23 cellular contexts compared by ENCODE assay signal in the genomic region with DNA sequence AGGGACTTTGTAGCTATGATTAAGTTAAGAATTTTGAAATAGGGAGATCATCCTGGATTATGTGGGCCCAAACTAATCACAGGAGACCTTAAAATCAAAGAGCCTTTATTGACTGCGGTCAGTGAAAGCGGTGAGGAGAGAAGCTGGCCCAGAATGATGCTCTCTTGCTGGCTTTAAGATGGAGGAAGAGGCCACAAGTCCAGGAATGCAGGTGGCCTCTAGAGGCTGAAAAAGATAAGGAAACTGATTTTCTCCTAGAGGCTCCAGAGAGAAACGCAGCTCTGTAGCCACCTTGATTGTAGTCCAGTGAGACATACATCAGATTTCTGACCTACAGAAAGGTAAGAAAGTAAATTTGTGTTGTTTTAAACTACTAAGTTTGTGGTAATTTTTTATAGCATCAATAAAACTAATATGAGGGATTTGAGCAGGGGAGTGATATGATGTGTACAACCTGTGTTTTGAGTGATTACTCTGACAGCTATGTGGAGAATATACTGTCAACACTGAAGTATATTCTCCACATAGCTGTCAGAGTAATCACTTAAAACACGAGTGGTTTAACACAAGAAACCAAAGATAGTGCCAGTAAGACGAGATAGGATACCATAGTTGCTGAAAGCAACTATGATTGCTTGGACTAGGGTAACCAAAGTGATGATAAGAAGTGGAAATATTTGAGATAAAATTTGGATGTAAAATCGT.
"Had no signal": no experiment of that assay in that cellular context is flagged by ENCODE, and none has a peak within 500 bp of the region (broad histone marks: within the 10 kb centered on the region; RNA-seq: fewer than 3 reads in every experiment).

No MANE protein-coding gene starts in this region.

- H3K36me3 ChIP-seq: lower lobe of right lung, ovary, sigmoid colon, stomach, thyroid gland, vagina had no signal

- H3K4me1 ChIP-seq: lower lobe of right lung, psoas muscle, sigmoid colon, stomach, thyroid gland, vagina had no signal

- H3K4me3 Mint-ChIP-seq: effector memory CD8-positive, alpha-beta T cell; memory B cell; mesothelial cell of epicardium; naive thymus-derived CD4-positive, alpha-beta T cell; nephron; stimulated activated effector memory CD8-positive, alpha-beta T cell treated with anti-CD3 and anti-CD28 coated beads, Interleukin-12 subunit alpha, Interleukin-12 subunit beta, amount 100 ng/mL, for 72 hours had no signal

- H3K4me1 Mint-ChIP-seq: memory B cell; mesothelial cell of epicardium; naive thymus-derived CD4-positive, alpha-beta T cell; nephron; stimulated activated effector memory CD8-positive, alpha-beta T cell treated with anti-CD3 and anti-CD28 coated beads, Interleukin-12 subunit alpha, Interleukin-12 subunit beta, amount 100 ng/mL, for 72 hours had no signal

- H3K9me3 ChIP-seq: lower lobe of right lung, ovary, psoas muscle, sigmoid colon, stomach, thyroid gland, vagina had no signal

- H3K27me3 Mint-ChIP-seq: effector memory CD8-positive, alpha-beta T cell; memory B cell; naive thymus-derived CD4-positive, alpha-beta T cell had no signal

- DNase-seq: cortex of kidney; effector memory CD8-positive, alpha-beta T cell; hypothalamus; left ventricle myocardium superior; lower lobe of right lung; naive thymus-derived CD4-positive, alpha-beta T cell; nucleus accumbens; ovary; posterior cingulate gyrus; psoas muscle; right cardiac atrium; sigmoid colon; stimulated activated CD4-positive, alpha-beta T cell treated with anti-CD3 and anti-CD28 coated beads, Interleukin-2, amount 100 ng/mL, for 24 hours; stimulated activated CD4-positive, alpha-beta T cell treated with anti-CD3 and anti-CD28 coated beads, Interleukin-4, amount 100 ng/mL, for 24 hours; stimulated activated naive CD4-positive, alpha-beta T cell treated with Interleukin-2 at 50 U/mL for 16 hours; stomach; thyroid gland; trophoblast cell had no signal

- ATAC-seq: effector memory CD8-positive, alpha-beta T cell; left ventricle myocardium superior; lower lobe of right lung; naive thymus-derived CD4-positive, alpha-beta T cell; psoas muscle; right cardiac atrium; stimulated activated effector memory CD8-positive, alpha-beta T cell treated with anti-CD3 and anti-CD28 coated beads, Interleukin-12 subunit alpha, Interleukin-12 subunit beta, amount 100 ng/mL, for 72 hours had no signal

- H3K36me3 Mint-ChIP-seq: memory B cell; mesothelial cell of epicardium; stimulated activated effector memory CD8-positive, alpha-beta T cell treated with anti-CD3 and anti-CD28 coated beads, Interleukin-12 subunit alpha, Interleukin-12 subunit beta, amount 100 ng/mL, for 72 hours had no signal

- H3K4me3 ChIP-seq: lower lobe of right lung, ovary, psoas muscle, sigmoid colon, stomach, thyroid gland, vagina had no signal

- H3K27me3 ChIP-seq: ovary, sigmoid colon, stomach, thyroid gland, vagina had no signal

- H3K27ac Mint-ChIP-seq: effector memory CD8-positive, alpha-beta T cell; memory B cell; mesothelial cell of epicardium; naive thymus-derived CD4-positive, alpha-beta T cell; nephron; stimulated activated effector memory CD8-positive, alpha-beta T cell treated with anti-CD3 and anti-CD28 coated beads, Interleukin-12 subunit alpha, Interleukin-12 subunit beta, amount 100 ng/mL, for 72 hours had no signal

- H3K27ac ChIP-seq: lower lobe of right lung, ovary, psoas muscle, sigmoid colon, stomach, thyroid gland, vagina had no signal
